ENCODE assay signal across 10 cellular contexts in genomic region chr19:18172331-18173053, GRCh38. TPM values are rescaled to one million over a fixed set of nuclear protein-coding genes. Genes with fewer than 3 reads are reported as not detected.
A peak's percentile ranks its signal among the peaks of the same experiment; 100 is the strongest.
DNase-seq lines count a peak whose midpoint lies in the region; ATAC-seq and TF ChIP-seq lines count a peak whose summit lies in the region.
"Had no signal": no experiment of that assay in that cellular context is flagged by ENCODE, and none has a peak within 500 bp of the region (broad histone marks: within the 10 kb centered on the region; RNA-seq: fewer than 3 reads in every experiment).

No MANE protein-coding gene starts in this region.

- peak overlapping the region; percentile 39 for H3K27ac Mint-ChIP-seq in activated naive CD8-positive, alpha-beta T cell treated with anti-CD3 and anti-CD28 coated beads, Interleukin-2, amount 50 U/mL, for 24 hours
- H3K27ac Mint-ChIP-seq in naive thymus-derived CD4-positive, alpha-beta T cell: peak overlapping the region in 5 of 9 donors; percentile 9 to 80 (median 72)

- peaks cover 80% of the 10 kb centered on the region for H3K4me1 ChIP-seq in DOHH2 (ENCODE audit: control insufficient read depth, low read length)
- peaks cover 5 to 13% of the 10 kb centered on the region in 2 donors for H3K4me1 ChIP-seq in naive thymus-derived CD4-positive, alpha-beta T cell (ENCODE audit: control insufficient read depth in 2 of 2, insufficient read depth in 2 of 2, low read length in 2 of 2)

- CTCF ChIA-PET in naive thymus-derived CD4-positive, alpha-beta T cell (lab: Charles Lee): interaction anchor here (0.6 to 0.7 kb wide), 4 partner anchors 18 to 404 kb away, joined by 4 to 5 read pairs (median 4); no protein-coding TSS in a partner anchor

- peaks cover 46% of the 10 kb centered on the region for H3K36me3 ChIP-seq in DOHH2 (ENCODE audit: control insufficient read depth, low read length)
- peaks cover 0 to 15% (median 0%) of the 10 kb centered on the region in 3 experiments for H3K36me3 ChIP-seq in naive thymus-derived CD4-positive, alpha-beta T cell (ENCODE audit: control insufficient read depth in 2 of 3, insufficient read depth in 3 of 3, low read length in 3 of 3)

- no peak for TF ChIP-seq CTCF in 22Rv1 (IDR thresholded peaks at IDR 0.05)
- no peak for TF ChIP-seq CTCF in DOHH2 (IDR thresholded peaks at IDR 0.05; ENCODE audit: low read depth, low read length, poor library complexity, severe bottlenecking)

- peak overlapping the region; percentile 29 for H3K4me3 Mint-ChIP-seq in activated naive CD8-positive, alpha-beta T cell treated with anti-CD3 and anti-CD28 coated beads, Interleukin-2, amount 50 U/mL, for 24 hours
- H3K4me3 Mint-ChIP-seq in naive thymus-derived CD4-positive, alpha-beta T cell: peak overlapping the region in 9 of 10 donors; percentile 41 to 94 (median 47)

- H3K27me3 ChIP-seq in DOHH2 (ENCODE audit: control insufficient read depth, low read length): no peaks in the 10 kb centered on the region
- H3K27me3 ChIP-seq in naive thymus-derived CD4-positive, alpha-beta T cell (ENCODE audit: control insufficient read depth in 2 of 2, insufficient read depth in 2 of 2, low read length in 2 of 2): no peaks in the 10 kb centered on the region

- peak overlapping the region; percentile 99 for H3K4me2 ChIP-seq in DOHH2 (ENCODE audit: low read length)

- H3K4me3 ChIP-seq in DOHH2 (ENCODE audit: low read length): peak overlapping the region; percentile 96
- H3K4me3 ChIP-seq in naive thymus-derived CD4-positive, alpha-beta T cell (ENCODE audit: low read length): no peak overlapping the region

- peaks cover 49% of the 10 kb centered on the region for H3K79me2 ChIP-seq in DOHH2 (ENCODE audit: control insufficient read depth, low read length)

- POLR2A ChIA-PET in naive thymus-derived CD4-positive, alpha-beta T cell (lab: Charles Lee): no interaction called here

- H4K20me1 ChIP-seq in DOHH2 (ENCODE audit: control insufficient read depth, insufficient read depth, low read depth, low read length): peaks cover 9% of the 10 kb centered on the region

- H3K27me3 Mint-ChIP-seq in activated naive CD8-positive, alpha-beta T cell treated with anti-CD3 and anti-CD28 coated beads, Interleukin-2, amount 50 U/mL, for 24 hours: no peaks in the 10 kb centered on the region
- no peaks in the 10 kb centered on the region for H3K27me3 Mint-ChIP-seq in naive thymus-derived CD4-positive, alpha-beta T cell

- no peaks in the 10 kb centered on the region for H3K9me3 ChIP-seq in DOHH2 (ENCODE audit: control insufficient read depth, insufficient read depth, low read length)
- H3K9me3 ChIP-seq in naive thymus-derived CD4-positive, alpha-beta T cell (ENCODE audit: control insufficient read depth in 2 of 3, low read length in 3 of 3): no peaks in the 10 kb centered on the region

- no peaks in the 10 kb centered on the region for H3K9me3 Mint-ChIP-seq in activated naive CD8-positive, alpha-beta T cell treated with anti-CD3 and anti-CD28 coated beads, Interleukin-2, amount 50 U/mL, for 24 hours
- no peaks in the 10 kb centered on the region for H3K9me3 Mint-ChIP-seq in naive thymus-derived CD4-positive, alpha-beta T cell

- no peak for ATAC-seq in activated naive CD8-positive, alpha-beta T cell treated with anti-CD3 and anti-CD28 coated beads, Interleukin-2, amount 50 U/mL, for 24 hours
- no peak for ATAC-seq in naive thymus-derived CD4-positive, alpha-beta T cell
- no peak for ATAC-seq in HG02840 (IDR thresholded peaks at IDR 0.05; ENCODE audit: low FRiP score, unreplicated experiment)

- H3K27ac ChIP-seq in 22Rv1 (0 out of 2 replicates have a peak overlapping the region, but pooled peaks have one; percentile 8), DOHH2 (ENCODE audit: low read depth, low read length) (peak overlapping the region; percentile 97)
- H3K27ac ChIP-seq in naive thymus-derived CD4-positive, alpha-beta T cell (ENCODE audit: low read depth, low read length): peak overlapping the region; percentile 29
- H3K27ac ChIP-seq: PC-9 had no signal

- H3K4me1 Mint-ChIP-seq in activated naive CD8-positive, alpha-beta T cell treated with anti-CD3 and anti-CD28 coated beads, Interleukin-2, amount 50 U/mL, for 24 hours: peaks cover 40% of the 10 kb centered on the region
- peaks cover 0 to 32% (median 12%) of the 10 kb centered on the region in 7 donors for H3K4me1 Mint-ChIP-seq in naive thymus-derived CD4-positive, alpha-beta T cell

- peaks cover 33% of the 10 kb centered on the region for H3F3A ChIP-seq in DOHH2 (ENCODE audit: control insufficient read depth, insufficient read depth)

- intact Hi-C loops in naive thymus-derived CD4-positive, alpha-beta T cell (cut with micrococcal nuclease): loop anchor here in 1 of 2 donors (1.0 to 2.0 kb wide), 4 partner anchors 11 to 172 kb away; partner anchors contain the start of gene RAB3A

- peaks cover 15% of the 10 kb centered on the region for H3K36me3 Mint-ChIP-seq in activated naive CD8-positive, alpha-beta T cell treated with anti-CD3 and anti-CD28 coated beads, Interleukin-2, amount 50 U/mL, for 24 hours (ENCODE audit: low read depth)
- peaks cover 0 to 23% (median 4%) of the 10 kb centered on the region in 5 donors for H3K36me3 Mint-ChIP-seq in naive thymus-derived CD4-positive, alpha-beta T cell

- DNase-seq in activated naive CD8-positive, alpha-beta T cell treated with anti-CD3 and anti-CD28 coated beads, Interleukin-2, amount 50 U/mL, for 24 hours: no peak
- DNase-seq in naive thymus-derived CD4-positive, alpha-beta T cell: no peak
- DNase-seq in putamen (ENCODE audit: low spot score): no peak
- DNase-seq in activated CD4-positive, alpha-beta T cell treated with anti-CD3 and anti-CD28 coated beads, Interleukin-2, amount 50 U/mL, for 4 hours: no peak
- DNase-seq in stimulated activated CD4-positive, alpha-beta T cell treated with anti-CD3 and anti-CD28 coated beads, Interleukin-4, amount 100 ng/mL, for 24 hours: no peak
- DNase-seq: occipital lobe, PC-9 had no signal

- H3K9me2 ChIP-seq in DOHH2 (replicated peaks; ENCODE audit: control insufficient read depth, low read length): no peaks in the 10 kb centered on the region

RNA-seq across cellular contexts. Expression of gene IFI30, which starts 1.1 kb away (rescaled TPM):
- total RNA-seq in naive thymus-derived CD4-positive, alpha-beta T cell: 100 to 1,000 TPM in 2 of 5 experiments, 10 to 100 TPM in 3; 51.3 to 514 (median 59.5) TPM
- polyA plus RNA-seq in naive thymus-derived CD4-positive, alpha-beta T cell: 1 to 10 TPM; 6.7 to 7.6 TPM

RNA-seq across cellular contexts. Expression of gene PIK3R2, which starts 19.5 kb away (rescaled TPM):
- total RNA-seq in naive thymus-derived CD4-positive, alpha-beta T cell: 10 to 100 TPM; 12.3 to 24.6 (median 16.4) TPM
- 1 to 10 TPM; 2.2 to 5.1 TPM for polyA plus RNA-seq in naive thymus-derived CD4-positive, alpha-beta T cell

RNA-seq across cellular contexts. Expression of gene MPV17L2, which starts 20.5 kb away (rescaled TPM):
- total RNA-seq in naive thymus-derived CD4-positive, alpha-beta T cell: 1 to 10 TPM; 4.8 to 9.4 (median 6.7) TPM
- polyA plus RNA-seq in naive thymus-derived CD4-positive, alpha-beta T cell: 10 to 100 TPM in 1 of 2 donors, 1 to 10 TPM in 1; 7.0 to 15.5 TPM

RNA-seq across cellular contexts. Expression of gene RAB3A, which starts 31.4 kb away (rescaled TPM):
- total RNA-seq in naive thymus-derived CD4-positive, alpha-beta T cell: 10 to 100 TPM in 2 of 5 experiments, 1 to 10 TPM in 3; 5.7 to 16.7 (median 8.8) TPM
- 1 to 10 TPM; 1.9 to 3.3 TPM for polyA plus RNA-seq in naive thymus-derived CD4-positive, alpha-beta T cell

RNA-seq across cellular contexts. Expression of gene PDE4C, which starts 53.7 kb away (rescaled TPM):
- not detected for total RNA-seq in naive thymus-derived CD4-positive, alpha-beta T cell
- polyA plus RNA-seq in naive thymus-derived CD4-positive, alpha-beta T cell: not detected

Comparison
In these comparisons a context has a peak if more than half of its experiments do, and no peak if none do; other contexts are left out.
1. H3K27ac ChIP-seq: peak in every context shown above with its lines; median percentile 97 in DOHH2; 29 in naive thymus-derived CD4-positive, alpha-beta T cell; 8 in 22Rv1.